8 cellular contexts compared by ENCODE assay signal in genomic region chr16:29074554-29075402, GRCh38.
DNase-seq lines count a peak whose midpoint lies in the region; ATAC-seq and TF ChIP-seq lines count a peak whose summit lies in the region.
"Not testable (repeated sequence)": the region's sequence is repeated elsewhere in the genome, so short reads cannot be mapped to it uniquely, and the experiment has no call there.

No MANE protein-coding gene starts in this region.

- H3K36me3 ChIP-seq in aorta (ENCODE audit: control insufficient read depth in 1 of 2, insufficient read depth in 2 of 2, low read length in 1 of 2): not testable (repeated sequence)

- H3K9me3 ChIP-seq in aorta (ENCODE audit: control insufficient read depth, low read length): not testable (repeated sequence)

- CTCF ChIA-PET in activated CD4-positive, alpha-beta memory T cell treated with anti-CD3 and anti-CD28 coated beads, Interleukin-2, amount 10 ng/mL, durations not matched to agents 7 days and 5 days (lab: Charles Lee): interaction anchor here (1.0 to 2.7 kb wide), 3 partner anchors 53 to 101 kb away, joined by 3 to 7 read pairs (median 5); partner anchors contain the start of gene SPNS1

- H3K36me3 Mint-ChIP-seq in activated CD4-positive, alpha-beta memory T cell treated with anti-CD3 and anti-CD28 coated beads, Interleukin-2, amount 10 ng/mL, durations not matched to agents 7 days and 5 days (ENCODE audit: low read depth): peaks cover 17% of the 10 kb centered on the region

- peak overlapping the region in 1 of 2 donors; percentile 15 for H3K27ac ChIP-seq in aorta (ENCODE audit: low read depth in 1 of 2, low read length in 2 of 2)

- peak overlapping the region; percentile 98 for H3K27ac Mint-ChIP-seq in activated CD4-positive, alpha-beta memory T cell treated with anti-CD3 and anti-CD28 coated beads, Interleukin-2, amount 10 ng/mL, durations not matched to agents 7 days and 5 days

- 17 to 25% methylated on average over 29 to 38 of the region's 38 CpGs for WGBS in aorta, 2 donors

- H3K27me3 Mint-ChIP-seq in activated CD4-positive, alpha-beta memory T cell treated with anti-CD3 and anti-CD28 coated beads, Interleukin-2, amount 10 ng/mL, durations not matched to agents 7 days and 5 days: not testable (repeated sequence)

- POLR2A ChIA-PET in activated CD4-positive, alpha-beta memory T cell treated with anti-CD3 and anti-CD28 coated beads, Interleukin-2, amount 10 ng/mL, durations not matched to agents 7 days and 5 days (lab: Charles Lee): interaction anchor here (1.2 to 2.4 kb wide), 5 partner anchors 67 to 211 kb away, joined by 3 to 19 read pairs (median 6); partner anchors contain the start of genes LAT and SH2B1

- H3K4me1 ChIP-seq in aorta (ENCODE audit: control insufficient read depth in 1 of 2, insufficient read depth in 2 of 2, low read length in 2 of 2): not testable (repeated sequence)

- peak; percentile 39 for DNase-seq in NK-92 treated with Interleukin-12 subunit alpha and Interleukin-12 subunit beta, amount 100 ng/mL, for 24 hours (lab: John Stamatoyannopoulos, UW)
- DNase-seq in activated CD4-positive, alpha-beta memory T cell treated with anti-CD3 and anti-CD28 coated beads, Interleukin-2, amount 10 ng/mL, durations not matched to agents 7 days and 5 days: peak; percentile 57
- peak; percentile 20 for DNase-seq in central memory CD4-positive, alpha-beta T cell
- DNase-seq in iris pigment epithelial cell (ENCODE audit: low read depth) (peak; percentile 23), skeletal muscle cell (ENCODE audit: low read depth) (peak; percentile 4), aorta (peak; percentile 69 to 76)

- peak; percentile 90 for ATAC-seq in GM18505 (IDR thresholded peaks at IDR 0.05; ENCODE audit: unreplicated experiment)
- peak; percentile 91 for ATAC-seq in HG02610 (IDR thresholded peaks at IDR 0.05; ENCODE audit: unreplicated experiment)
- ATAC-seq in aorta (ENCODE audit: low FRiP score): peak; percentile 94

- H3K27me3 ChIP-seq in aorta (ENCODE audit: control insufficient read depth in 1 of 2, insufficient read depth in 2 of 2, low read length in 1 of 2): not testable (repeated sequence)

- peak overlapping the region; percentile 96 for H3K4me3 Mint-ChIP-seq in activated CD4-positive, alpha-beta memory T cell treated with anti-CD3 and anti-CD28 coated beads, Interleukin-2, amount 10 ng/mL, durations not matched to agents 7 days and 5 days

- TF ChIP-seq POLR2A in GM18505 (IDR thresholded peaks at IDR 0.05; ENCODE audit: borderline replicate concordance, extremely low read depth, insufficient read depth, insufficient read length): peak; percentile 60

- H3K4me1 Mint-ChIP-seq in activated CD4-positive, alpha-beta memory T cell treated with anti-CD3 and anti-CD28 coated beads, Interleukin-2, amount 10 ng/mL, durations not matched to agents 7 days and 5 days: peaks cover 36% of the 10 kb centered on the region

- H3K4me3 ChIP-seq in skeletal muscle cell (ENCODE audit: low read depth, low read length): peak overlapping the region; percentile 22
- H3K4me3 ChIP-seq in aorta (ENCODE audit: low read length in 2 of 2): not testable (repeated sequence)

- H3K9me3 Mint-ChIP-seq in activated CD4-positive, alpha-beta memory T cell treated with anti-CD3 and anti-CD28 coated beads, Interleukin-2, amount 10 ng/mL, durations not matched to agents 7 days and 5 days: not testable (repeated sequence)

- intact Hi-C loops in aorta (cut with DNase I): not testable (repeated sequence)

Comparison
In these comparisons a context has a peak if more than half of its experiments do, and no peak if none do; other contexts are left out.
1. DNase-seq: peak in every context shown above with its lines; median percentile 72 in aorta; 57 in activated CD4-positive, alpha-beta memory T cell treated with anti-CD3 and anti-CD28 coated beads, Interleukin-2, amount 10 ng/mL, durations not matched to agents 7 days and 5 days; 39 in NK-92 treated with Interleukin-12 subunit alpha and Interleukin-12 subunit beta, amount 100 ng/mL, for 24 hours; 23 in iris pigment epithelial cell; 20 in central memory CD4-positive, alpha-beta T cell; 4 in skeletal muscle cell.